16 cellular contexts compared by ENCODE assay signal in genomic region chr4:32042486-32042885, GRCh38.
A peak's percentile ranks its signal among the peaks of the same experiment; 100 is the strongest.
DNase-seq lines count a peak whose midpoint lies in the region; ATAC-seq and TF ChIP-seq lines count a peak whose summit lies in the region.
"Had no signal": no experiment of that assay in that cellular context is flagged by ENCODE, and none has a peak within 500 bp of the region (broad histone marks: within the 10 kb centered on the region; RNA-seq: fewer than 3 reads in every experiment).

No MANE protein-coding gene starts in this region.

- H3K9me3 Mint-ChIP-seq in HFFc6 = peaks cover 40% of the 10 kb centered on the region

- TF ChIP-seq EP300 in Ishikawa (IDR thresholded peaks at IDR 0.05; ENCODE audit: borderline replicate concordance) = no peak

- no peaks in the 10 kb centered on the region for H3K27me3 Mint-ChIP-seq in HFFc6 (ENCODE audit: insufficient read depth)
- H3K27me3 Mint-ChIP-seq: CD8-positive, alpha-beta memory T cell had no signal

- no peak for DNase-seq in WERI-Rb-1
- no peak for DNase-seq in epithelial cell of esophagus (ENCODE audit: low read depth)
- DNase-seq in retinal pigment epithelial cell (ENCODE audit: low read depth) = no peak
- DNase-seq in HFFc6 = no peak
- no peak for DNase-seq in kidney tubule cell (ENCODE audit: low spot score)
- DNase-seq: CD8-positive, alpha-beta memory T cell; GOT3; NCI-H1417 treated with DMSO at 0.1 percent for 48 hours; NCI-H1930; NCI-H748 treated with DMSO at 0.1 percent for 48 hours had no signal

- no peak overlapping the region for H3K4me3 Mint-ChIP-seq in HFFc6
- H3K4me3 Mint-ChIP-seq: CD8-positive, alpha-beta memory T cell had no signal

- no peaks in the 10 kb centered on the region for H3K36me3 Mint-ChIP-seq in HFFc6 (ENCODE audit: low read depth)
- H3K36me3 Mint-ChIP-seq: CD8-positive, alpha-beta memory T cell had no signal

- H3K4me3 ChIP-seq in WERI-Rb-1 (ENCODE audit: low read depth, low read length) (no peak overlapping the region), epithelial cell of esophagus (ENCODE audit: low read length) (no peak overlapping the region), retinal pigment epithelial cell (ENCODE audit: low read length) (no peak overlapping the region)
- H3K4me3 ChIP-seq: BLaER1, K562 had no signal

- TF ChIP-seq CTCF in WERI-Rb-1 (IDR thresholded peaks at IDR 0.05; ENCODE audit: low read depth, low read length) (peak; percentile 20; the same call in 1 of the 2 replicates), epithelial cell of esophagus (IDR thresholded peaks at IDR 0.05; ENCODE audit: insufficient read depth, low read depth, low read length, missing control alignments) (peak; percentile 33), retinal pigment epithelial cell (conservative IDR thresholded peaks at IDR 0.05; ENCODE audit: low read depth, low read length) (peak; percentile 4), HFFc6 (IDR thresholded peaks at IDR 0.05) (no peak)

- no peaks in the 10 kb centered on the region for H3K27me3 ChIP-seq in WERI-Rb-1 (ENCODE audit: insufficient read depth, low read depth, severe bottlenecking)
- H3K27me3 ChIP-seq: BLaER1 had no signal

- no peaks in the 10 kb centered on the region for H3K4me1 Mint-ChIP-seq in HFFc6 (ENCODE audit: low read depth)
- H3K4me1 Mint-ChIP-seq: CD8-positive, alpha-beta memory T cell had no signal

- peak; percentile 17; the same call in 1 of the 2 replicates for TF ChIP-seq RAD21 in Ishikawa (IDR thresholded peaks at IDR 0.05; ENCODE audit: low read depth)

- no peak overlapping the region for H3K27ac ChIP-seq in WERI-Rb-1
- H3K27ac ChIP-seq: BLaER1, RWPE1 had no signal

- H3K27ac Mint-ChIP-seq in HFFc6 = no peak overlapping the region
- H3K27ac Mint-ChIP-seq: CD8-positive, alpha-beta memory T cell had no signal

- no peaks in the 10 kb centered on the region for H3K36me3 ChIP-seq in WERI-Rb-1
- H3K36me3 ChIP-seq: BLaER1 had no signal

- H3K9me3 ChIP-seq in WERI-Rb-1 (ENCODE audit: severe bottlenecking) = peaks cover 2% of the 10 kb centered on the region
- H3K9me3 ChIP-seq: BLaER1 had no signal

- no peak for ATAC-seq in HG02970 (IDR thresholded peaks at IDR 0.05; ENCODE audit: low FRiP score, unreplicated experiment)
- no peak for ATAC-seq in HG03439 (IDR thresholded peaks at IDR 0.05; ENCODE audit: unreplicated experiment)
- ATAC-seq: K562 had no signal

TF ChIP-seq in Ishikawa, 13 proteins besides CTCF, POLR2A, EP300 and RAD21:
- TF ChIP-seq FOXM1 (IDR thresholded peaks at IDR 0.05; ENCODE audit: borderline replicate concordance, low read depth) (no peak), CEBPB (IDR thresholded peaks at IDR 0.05) (no peak), USF1 (IDR thresholded peaks at IDR 0.05) (no peak), TEAD4 (IDR thresholded peaks at IDR 0.05) (no peak), CREB1 (IDR thresholded peaks at IDR 0.05; ENCODE audit: low read depth) (no peak), TCF12 (IDR thresholded peaks at IDR 0.05; ENCODE audit: low read depth) (no peak), ZBTB7A (IDR thresholded peaks at IDR 0.05; ENCODE audit: low read depth) (no peak), TAF1 (IDR thresholded peaks at IDR 0.05; ENCODE audit: low read depth) (no peak)
